ENCODE assay signal across 9 cellular contexts in the genomic region with DNA sequence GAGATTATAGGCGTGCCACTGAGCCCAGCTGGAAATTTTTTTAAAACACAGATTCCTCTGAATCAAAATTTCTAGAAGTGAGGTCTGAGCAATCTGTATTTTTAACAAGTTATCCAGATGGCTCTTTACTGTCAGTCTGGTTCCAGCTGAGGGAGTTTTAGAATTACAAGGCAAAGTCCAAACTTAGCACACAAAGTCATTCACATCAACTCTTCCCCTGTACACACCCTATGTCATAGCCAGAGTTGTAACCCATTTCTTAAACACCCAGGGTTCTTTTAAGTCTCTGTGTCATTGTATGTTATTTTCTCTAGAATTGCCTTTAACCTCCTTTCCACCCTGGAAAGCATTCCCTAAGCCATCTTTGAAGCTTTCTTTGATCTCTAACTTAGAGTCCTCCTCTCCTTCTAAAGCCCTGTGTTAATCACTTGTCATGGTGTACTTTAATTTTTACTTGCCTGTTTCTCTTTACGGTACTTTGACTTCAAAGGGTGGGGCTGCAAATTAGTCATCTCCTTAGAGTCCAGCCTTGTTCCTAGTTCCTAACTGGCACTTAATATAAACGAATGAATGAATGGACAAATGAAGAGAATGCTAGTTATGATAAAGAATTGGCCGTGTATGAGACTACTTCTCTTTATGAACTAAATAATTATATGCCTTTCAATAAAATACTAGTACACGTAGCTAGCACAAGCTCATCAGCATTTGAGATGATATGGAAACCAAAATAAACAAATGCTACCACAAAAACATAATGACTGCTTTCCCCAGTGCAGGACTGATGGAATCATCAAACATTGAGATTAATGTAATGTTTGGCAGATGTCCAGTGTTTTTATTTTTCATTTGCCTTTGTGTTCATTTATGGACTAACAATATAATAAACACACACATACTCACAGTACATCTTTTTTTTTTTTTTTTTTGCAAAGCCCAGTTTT. TPM values are rescaled to one million over a fixed set of nuclear protein-coding genes. Genes with fewer than 3 reads are reported as not detected.
A peak's percentile ranks its signal among the peaks of the same experiment; 100 is the strongest.
DNase-seq lines count a peak whose midpoint lies in the region; ATAC-seq and TF ChIP-seq lines count a peak whose summit lies in the region.
"Had no signal": no experiment of that assay in that cellular context is flagged by ENCODE, and none has a peak within 500 bp of the region (broad histone marks: within the 10 kb centered on the region; RNA-seq: fewer than 3 reads in every experiment).

No MANE protein-coding gene starts in this region.

- no peak for DNase-seq in activated naive CD4-positive, alpha-beta T cell treated with anti-CD3 and anti-CD28 coated beads, Interleukin-2, amount 50 U/mL, for 16 hours
- DNase-seq in foreskin fibroblast (peak; percentile 59 to 81), type B pancreatic cell (ENCODE audit: extremely low spot score, unreplicated experiment) (no peak), NCI-H187 (lab: John Stamatoyannopoulos, UW) (no peak), NCI-H1694 (lab: John Stamatoyannopoulos, UW) (no peak), endodermal cell (no peak)

- H3K27me3 Mint-ChIP-seq in activated naive CD4-positive, alpha-beta T cell treated with anti-CD3 and anti-CD28 coated beads, Interleukin-2, amount 50 U/mL, for 24 hours, result no peaks in the 10 kb centered on the region
- no peaks in the 10 kb centered on the region for H3K27me3 Mint-ChIP-seq in type B pancreatic cell
- H3K27me3 Mint-ChIP-seq in endodermal cell (ENCODE audit: insufficient read depth), result no peaks in the 10 kb centered on the region

- no peaks in the 10 kb centered on the region for H3K9me3 ChIP-seq in endodermal cell (ENCODE audit: control insufficient read depth, low read length)

- H3K4me3 Mint-ChIP-seq in activated naive CD4-positive, alpha-beta T cell treated with anti-CD3 and anti-CD28 coated beads, Interleukin-2, amount 50 U/mL, for 24 hours, result peak overlapping the region; percentile 24
- H3K4me3 Mint-ChIP-seq in type B pancreatic cell, result peak overlapping the region; percentile 16
- H3K4me3 Mint-ChIP-seq in endodermal cell, result no peak overlapping the region

- peak; percentile 27; the same call in 1 of the 3 replicates for ATAC-seq in SK-N-SH treated with all-trans-retinoic acid at 6 μM for 48 hours

- TF ChIP-seq CTCF in foreskin fibroblast (IDR thresholded peaks at IDR 0.05; ENCODE audit: low read depth, low read length) (no peak), type B pancreatic cell (conservative IDR thresholded peaks at IDR 0.05) (no peak), endodermal cell (conservative IDR thresholded peaks at IDR 0.05) (no peak)

- peak overlapping the region; percentile 84 for H3K27ac Mint-ChIP-seq in activated naive CD4-positive, alpha-beta T cell treated with anti-CD3 and anti-CD28 coated beads, Interleukin-2, amount 50 U/mL, for 24 hours
- peak overlapping the region; percentile 71 for H3K27ac Mint-ChIP-seq in type B pancreatic cell
- no peak overlapping the region for H3K27ac Mint-ChIP-seq in endodermal cell

- no peaks in the 10 kb centered on the region for H3K4me1 ChIP-seq in endodermal cell (ENCODE audit: control insufficient read depth, insufficient read depth, low read length)

- no peak overlapping the region for H3K27ac ChIP-seq in endodermal cell (ENCODE audit: low read depth, low read length)

- 90 to 94% methylated on average over 2 to 4 of the region's 5 CpGs for WGBS in endodermal cell (ENCODE audit: insufficient coverage in 1 of 2, insufficient read length in 1 of 2), 2 experiments

- H3K36me3 Mint-ChIP-seq in activated naive CD4-positive, alpha-beta T cell treated with anti-CD3 and anti-CD28 coated beads, Interleukin-2, amount 50 U/mL, for 24 hours, result peaks cover 10% of the 10 kb centered on the region
- peaks cover 1% of the 10 kb centered on the region for H3K36me3 Mint-ChIP-seq in type B pancreatic cell
- peaks cover 3% of the 10 kb centered on the region for H3K36me3 Mint-ChIP-seq in endodermal cell (ENCODE audit: low read depth)

- H3K9me3 Mint-ChIP-seq in activated naive CD4-positive, alpha-beta T cell treated with anti-CD3 and anti-CD28 coated beads, Interleukin-2, amount 50 U/mL, for 24 hours, result no peaks in the 10 kb centered on the region
- H3K9me3 Mint-ChIP-seq in type B pancreatic cell (no peaks in the 10 kb centered on the region), endodermal cell (no peaks in the 10 kb centered on the region)

- no peak overlapping the region for H3K9ac ChIP-seq in endodermal cell (ENCODE audit: extremely low read depth, low read length, poor library complexity, severe bottlenecking)
- H3K9ac ChIP-seq: parathyroid adenoma had no signal

- H3K36me3 ChIP-seq in endodermal cell (ENCODE audit: control insufficient read depth, insufficient read depth, low read length), result no peaks in the 10 kb centered on the region

- peaks cover 58% of the 10 kb centered on the region for H3K4me1 Mint-ChIP-seq in activated naive CD4-positive, alpha-beta T cell treated with anti-CD3 and anti-CD28 coated beads, Interleukin-2, amount 50 U/mL, for 24 hours
- H3K4me1 Mint-ChIP-seq in type B pancreatic cell (ENCODE audit: unreplicated experiment), result peaks cover 21% of the 10 kb centered on the region
- peaks cover 3% of the 10 kb centered on the region for H3K4me1 Mint-ChIP-seq in endodermal cell

- H3K27me3 ChIP-seq in endodermal cell (ENCODE audit: control insufficient read depth, insufficient read depth, low read length, poor library complexity, severe bottlenecking), result no peaks in the 10 kb centered on the region

- no peak overlapping the region for H3K4me3 ChIP-seq in foreskin fibroblast (ENCODE audit: low read depth in 1 of 2, low read length in 2 of 2)
- no peak overlapping the region for H3K4me3 ChIP-seq in endodermal cell (ENCODE audit: low read length)

TF ChIP-seq in SK-N-SH treated with all-trans-retinoic acid at 6 μM for 48 hours, 23 proteins besides CTCF, POLR2A, EP300 and RAD21 (continues in another document):
- TF ChIP-seq, protein P1, sequence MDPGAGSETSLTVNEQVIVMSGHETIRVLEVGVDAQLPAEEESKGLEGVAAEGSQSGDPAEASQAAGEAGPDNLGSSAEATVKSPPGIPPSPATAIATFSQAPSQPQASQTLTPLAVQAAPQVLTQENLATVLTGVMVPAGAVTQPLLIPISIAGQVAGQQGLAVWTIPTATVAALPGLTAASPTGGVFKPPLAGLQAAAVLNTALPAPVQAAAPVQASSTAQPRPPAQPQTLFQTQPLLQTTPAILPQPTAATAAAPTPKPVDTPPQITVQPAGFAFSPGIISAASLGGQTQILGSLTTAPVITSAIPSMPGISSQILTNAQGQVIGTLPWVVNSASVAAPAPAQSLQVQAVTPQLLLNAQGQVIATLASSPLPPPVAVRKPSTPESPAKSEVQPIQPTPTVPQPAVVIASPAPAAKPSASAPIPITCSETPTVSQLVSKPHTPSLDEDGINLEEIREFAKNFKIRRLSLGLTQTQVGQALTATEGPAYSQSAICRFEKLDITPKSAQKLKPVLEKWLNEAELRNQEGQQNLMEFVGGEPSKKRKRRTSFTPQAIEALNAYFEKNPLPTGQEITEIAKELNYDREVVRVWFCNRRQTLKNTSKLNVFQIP (CRISPR knock-in tag; IDR thresholded peaks at IDR 0.05; ENCODE audit: borderline replicate concordance, low read depth), result no peak
- TF ChIP-seq CSDC2 (CRISPR knock-in tag; IDR thresholded peaks at IDR 0.05) (no peak), PPARA (CRISPR knock-in tag; IDR thresholded peaks at IDR 0.05; ENCODE audit: borderline replicate concordance) (no peak), OSR1 (CRISPR knock-in tag; IDR thresholded peaks at IDR 0.05) (no peak), ARNTL (CRISPR knock-in tag; IDR thresholded peaks at IDR 0.05; ENCODE audit: borderline replicate concordance, low read depth) (no peak), SNAI2 (CRISPR knock-in tag; IDR thresholded peaks at IDR 0.05) (no peak), GLIS3 (CRISPR knock-in tag; IDR thresholded peaks at IDR 0.05) (no peak), RARB (CRISPR knock-in tag; IDR thresholded peaks at IDR 0.05) (no peak), ESRRG (CRISPR knock-in tag; IDR thresholded peaks at IDR 0.05) (no peak), ISL1 (CRISPR knock-in tag; IDR thresholded peaks at IDR 0.05) (no peak)
- TF ChIP-seq, protein P2, sequence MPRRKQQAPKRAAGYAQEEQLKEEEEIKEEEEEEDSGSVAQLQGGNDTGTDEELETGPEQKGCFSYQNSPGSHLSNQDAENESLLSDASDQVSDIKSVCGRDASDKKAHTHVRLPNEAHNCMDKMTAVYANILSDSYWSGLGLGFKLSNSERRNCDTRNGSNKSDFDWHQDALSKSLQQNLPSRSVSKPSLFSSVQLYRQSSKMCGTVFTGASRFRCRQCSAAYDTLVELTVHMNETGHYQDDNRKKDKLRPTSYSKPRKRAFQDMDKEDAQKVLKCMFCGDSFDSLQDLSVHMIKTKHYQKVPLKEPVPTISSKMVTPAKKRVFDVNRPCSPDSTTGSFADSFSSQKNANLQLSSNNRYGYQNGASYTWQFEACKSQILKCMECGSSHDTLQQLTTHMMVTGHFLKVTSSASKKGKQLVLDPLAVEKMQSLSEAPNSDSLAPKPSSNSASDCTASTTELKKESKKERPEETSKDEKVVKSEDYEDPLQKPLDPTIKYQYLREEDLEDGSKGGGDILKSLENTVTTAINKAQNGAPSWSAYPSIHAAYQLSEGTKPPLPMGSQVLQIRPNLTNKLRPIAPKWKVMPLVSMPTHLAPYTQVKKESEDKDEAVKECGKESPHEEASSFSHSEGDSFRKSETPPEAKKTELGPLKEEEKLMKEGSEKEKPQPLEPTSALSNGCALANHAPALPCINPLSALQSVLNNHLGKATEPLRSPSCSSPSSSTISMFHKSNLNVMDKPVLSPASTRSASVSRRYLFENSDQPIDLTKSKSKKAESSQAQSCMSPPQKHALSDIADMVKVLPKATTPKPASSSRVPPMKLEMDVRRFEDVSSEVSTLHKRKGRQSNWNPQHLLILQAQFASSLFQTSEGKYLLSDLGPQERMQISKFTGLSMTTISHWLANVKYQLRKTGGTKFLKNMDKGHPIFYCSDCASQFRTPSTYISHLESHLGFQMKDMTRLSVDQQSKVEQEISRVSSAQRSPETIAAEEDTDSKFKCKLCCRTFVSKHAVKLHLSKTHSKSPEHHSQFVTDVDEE (CRISPR knock-in tag; IDR thresholded peaks at IDR 0.05), result no peak
- TF ChIP-seq, protein P3, sequence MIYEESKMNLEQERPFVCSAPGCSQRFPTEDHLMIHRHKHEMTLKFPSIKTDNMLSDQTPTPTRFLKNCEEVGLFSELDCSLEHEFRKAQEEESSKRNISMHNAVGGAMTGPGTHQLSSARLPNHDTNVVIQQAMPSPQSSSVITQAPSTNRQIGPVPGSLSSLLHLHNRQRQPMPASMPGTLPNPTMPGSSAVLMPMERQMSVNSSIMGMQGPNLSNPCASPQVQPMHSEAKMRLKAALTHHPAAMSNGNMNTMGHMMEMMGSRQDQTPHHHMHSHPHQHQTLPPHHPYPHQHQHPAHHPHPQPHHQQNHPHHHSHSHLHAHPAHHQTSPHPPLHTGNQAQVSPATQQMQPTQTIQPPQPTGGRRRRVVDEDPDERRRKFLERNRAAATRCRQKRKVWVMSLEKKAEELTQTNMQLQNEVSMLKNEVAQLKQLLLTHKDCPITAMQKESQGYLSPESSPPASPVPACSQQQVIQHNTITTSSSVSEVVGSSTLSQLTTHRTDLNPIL (CRISPR knock-in tag; IDR thresholded peaks at IDR 0.05; ENCODE audit: low read depth), result no peak

RNA-seq across cellular contexts. Expression of a gene that starts 12.0 kb away (rescaled TPM):
- total RNA-seq in type B pancreatic cell (ENCODE audit: low replicate concordance) (175 and 217 TPM in 2 replicates), endodermal cell (100 to 1,000 TPM; 168 to 192 TPM)
- 124 TPM for polyA plus RNA-seq in endodermal cell (2013, experiment 1 of 2)
- polyA plus RNA-seq in endodermal cell (2013, experiment 2 of 2), result 117 TPM

Comparison
In these comparisons a context has a peak if more than half of its experiments do, and no peak if none do; other contexts are left out.
1. DNase-seq: peak in foreskin fibroblast (2 of 2); none in activated naive CD4-positive, alpha-beta T cell treated with anti-CD3 and anti-CD28 coated beads, Interleukin-2, amount 50 U/mL, for 16 hours (single experiment), type B pancreatic cell (single experiment), NCI-H187 (0 of 2), NCI-H1694 (single experiment) and endodermal cell (single experiment).